ENCODE assay signal across 22 cellular contexts in genomic region chr13:113991676-113992179, GRCh38. TPM values are rescaled to one million over a fixed set of nuclear protein-coding genes. Genes with fewer than 3 reads are reported as not detected.
DNase-seq lines count a peak whose midpoint lies in the region; ATAC-seq, FAIRE-seq and TF ChIP-seq lines count a peak whose summit lies in the region.
"Had no signal": no experiment of that assay in that cellular context is flagged by ENCODE, and none has a peak within 500 bp of the region (broad histone marks: within the 10 kb centered on the region; RNA-seq: fewer than 3 reads in every experiment).

No MANE protein-coding gene starts in this region.

- H3K79me1 ChIP-seq in neuronal stem cell (ENCODE audit: low read depth, low read length) = peaks cover 3% of the 10 kb centered on the region

- H3K4me3 Mint-ChIP-seq in CD14-positive monocyte (no peak overlapping the region), astrocyte (ENCODE audit: unreplicated experiment) (no peak overlapping the region)
- H3K4me3 Mint-ChIP-seq: GM23338; T-helper 2 cell treated with Interferon-gamma antibody and Interleukin-4, amounts not matched to agents 5 μg/mL and 100 μg/mL, for 36 hours had no signal

- H3K4ac ChIP-seq in neuronal stem cell (ENCODE audit: low read length) = no peak overlapping the region

- H3K9me3 ChIP-seq in astrocyte (ENCODE audit: insufficient read depth, low read depth, low read length) (no peaks in the 10 kb centered on the region), neuronal stem cell (replicated peaks in 1 of 2; ENCODE audit: control insufficient read depth in 2 of 2, insufficient read depth in 1 of 2, low read depth in 1 of 2, low read length in 2 of 2) (peaks cover 0 to 9% of the 10 kb centered on the region in 2 donors), adrenal gland (replicated peaks in 1 of 3) (no peaks in the 10 kb centered on the region)
- H3K9me3 ChIP-seq: heart left ventricle, left lung, mucosa of descending colon, spleen had no signal

- peak overlapping the region in 2 of 7 donors; percentile 2 to 3 for H3K27ac Mint-ChIP-seq in CD14-positive monocyte
- H3K27ac Mint-ChIP-seq in astrocyte (ENCODE audit: unreplicated experiment) = no peak overlapping the region
- H3K27ac Mint-ChIP-seq: GM23338; T-helper 2 cell treated with Interferon-gamma antibody and Interleukin-4, amounts not matched to agents 5 μg/mL and 100 μg/mL, for 36 hours had no signal

- no peak overlapping the region for H2BK120ac ChIP-seq in neuronal stem cell (ENCODE audit: low read depth, low read length)

- H3K4me3 ChIP-seq in astrocyte (ENCODE audit: insufficient read depth, low read depth, low read length) (no peak overlapping the region), neuronal stem cell (ENCODE audit: low read length in 2 of 2) (peak overlapping the region in 1 of 2 donors; percentile 65), adrenal gland (no peak overlapping the region)
- H3K4me3 ChIP-seq: coronary artery, GM23338, left lung, mucosa of descending colon, SK-N-MC, spleen had no signal

- H3K36me3 Mint-ChIP-seq in CD14-positive monocyte = peaks cover 57 to 65% of the 10 kb centered on the region in 2 donors
- peaks cover 26% of the 10 kb centered on the region for H3K36me3 Mint-ChIP-seq in astrocyte (ENCODE audit: low read depth, unreplicated experiment)

- H3K4me2 ChIP-seq in astrocyte (ENCODE audit: low read length) (no peak overlapping the region), neuronal stem cell (ENCODE audit: insufficient read depth, low read length, poor library complexity, severe bottlenecking) (no peak overlapping the region)
- H3K4me2 ChIP-seq: GM23338 had no signal

- no peak for ATAC-seq in GM18870 (IDR thresholded peaks at IDR 0.05; ENCODE audit: unreplicated experiment)
- ATAC-seq: GM23338, mucosa of descending colon had no signal

- no peak for TF ChIP-seq POLR2A in GM12891 (IDR thresholded peaks at IDR 0.05; ENCODE audit: low read depth, low read length)
- no peak for TF ChIP-seq POLR2A in adrenal gland (IDR thresholded peaks at IDR 0.05)

- H3K36me3 ChIP-seq in astrocyte (ENCODE audit: insufficient read depth, low read length) (peaks cover 48% of the 10 kb centered on the region), neuronal stem cell (replicated peaks in 1 of 2; ENCODE audit: control insufficient read depth in 2 of 2, insufficient read depth in 2 of 2, low read length in 2 of 2) (peaks cover 19 to 56% of the 10 kb centered on the region in 2 donors), adrenal gland (replicated peaks in 1 of 2) (peaks cover 0 to 21% of the 10 kb centered on the region in 2 donors)

- intact Hi-C loops in CD14-positive monocyte (cut with micrococcal nuclease) (no loop called here), adrenal gland (cut with DNase I) (no loop called here)

- peaks cover 15% of the 10 kb centered on the region for H4K20me1 ChIP-seq in astrocyte (ENCODE audit: insufficient read depth, low read length)

- H2AFZ ChIP-seq in astrocyte (ENCODE audit: low read depth, low read length) (no peak overlapping the region), neuronal stem cell (ENCODE audit: low read length) (no peak overlapping the region)
- H2AFZ ChIP-seq: GM23338 had no signal

- no peak overlapping the region for H4K8ac ChIP-seq in neuronal stem cell (ENCODE audit: low read depth, low read length)

- no peaks in the 10 kb centered on the region for H3K27me3 ChIP-seq in astrocyte (ENCODE audit: insufficient read depth, low read length)
- H3K27me3 ChIP-seq in neuronal stem cell (ENCODE audit: control insufficient read depth in 3 of 3, insufficient read depth in 3 of 3, low read depth in 1 of 3, low read length in 3 of 3) = peaks cover 0 to 2% (median 0%) of the 10 kb centered on the region in 3 experiments
- no peaks in the 10 kb centered on the region for H3K27me3 ChIP-seq in adrenal gland
- H3K27me3 ChIP-seq: heart left ventricle, left lung, spleen had no signal

- TF ChIP-seq CTCF in CD14-positive monocyte (IDR thresholded peaks at IDR 0.05) (no peak), astrocyte (IDR thresholded peaks at IDR 0.05; ENCODE audit: insufficient read depth, low read depth, low read length) (no peak), adrenal gland (IDR thresholded peaks at IDR 0.05) (no peak)

- H3K18ac ChIP-seq in neuronal stem cell (ENCODE audit: low read length) = no peak overlapping the region

- H4K91ac ChIP-seq in neuronal stem cell (ENCODE audit: low read depth, low read length, poor library complexity) = no peak overlapping the region

- no peaks in the 10 kb centered on the region for H3K79me2 ChIP-seq in astrocyte (ENCODE audit: insufficient read depth, low read length)

- H2BK15ac ChIP-seq in neuronal stem cell (ENCODE audit: low read length) = no peak overlapping the region

- H3K9me3 Mint-ChIP-seq in CD14-positive monocyte (peaks cover 0 to 28% (median 0%) of the 10 kb centered on the region in 7 donors), astrocyte (ENCODE audit: unreplicated experiment) (peaks cover 4% of the 10 kb centered on the region)

- H2AK5ac ChIP-seq in neuronal stem cell (ENCODE audit: low read depth, low read length) = no peak overlapping the region

- H3K4me1 Mint-ChIP-seq in CD14-positive monocyte = no peaks in the 10 kb centered on the region
- peaks cover 1% of the 10 kb centered on the region for H3K4me1 Mint-ChIP-seq in astrocyte (ENCODE audit: low read depth, unreplicated experiment)
- H3K4me1 Mint-ChIP-seq: GM23338 had no signal

- H3K9ac ChIP-seq in astrocyte (ENCODE audit: low read length) (no peak overlapping the region), neuronal stem cell (ENCODE audit: low read depth, low read length, poor library complexity) (peak overlapping the region; percentile 33)

- H3K4me1 ChIP-seq in astrocyte (ENCODE audit: insufficient read depth, low read length) (no peaks in the 10 kb centered on the region), neuronal stem cell (ENCODE audit: control insufficient read depth in 2 of 2, insufficient read depth in 1 of 2, low read depth in 1 of 2, low read length in 2 of 2) (peaks cover 0 to 1% of the 10 kb centered on the region in 2 donors), adrenal gland (replicated peaks in 1 of 2) (no peaks in the 10 kb centered on the region)
- H3K4me1 ChIP-seq: left lung had no signal

- no peak overlapping the region for H2BK12ac ChIP-seq in neuronal stem cell (ENCODE audit: low read length)

- FAIRE-seq in GM12891 (lab: Jason Lieb, UNC) (peak; percentile 77), astrocyte (lab: Jason Lieb, UNC) (peak; percentile 32)

- peak overlapping the region; percentile 71 for H3K23ac ChIP-seq in neuronal stem cell (ENCODE audit: low read depth, low read length, poor library complexity)

- H3K27ac ChIP-seq in astrocyte (ENCODE audit: low read depth, low read length) (no peak overlapping the region), neuronal stem cell (replicated peaks; ENCODE audit: low read length) (no peak overlapping the region), adrenal gland (no peak overlapping the region)
- H3K27ac ChIP-seq: coronary artery, heart left ventricle, left lung, SK-N-MC, spleen, WERI-Rb-1 had no signal

- H2BK5ac ChIP-seq in neuronal stem cell (ENCODE audit: low read length) = no peak overlapping the region

- DNase-seq in CD14-positive monocyte (ENCODE audit: low spot score) (peak; percentile 0), GM12891 (ENCODE audit: insufficient read length, low spot score) (no peak), astrocyte (ENCODE audit: low read depth) (no peak), neuronal stem cell (ENCODE audit: low spot score) (no peak), NCI-H1092 (lab: John Stamatoyannopoulos, UW) (no peak), adrenal gland (no peak)
- DNase-seq: activated naive CD4-positive, alpha-beta T cell treated with anti-CD3 and anti-CD28 coated beads, Interleukin-2, amount 50 U/mL, for 16 hours; activated T-cell treated with anti-CD3 and anti-CD28 coated beads, Interleukin-2, amount 50 U/mL, for 1 hour; NCI-H1105 treated with DMSO at 0.1 percent for 48 hours; NCI-H2081 treated with DMSO at 0.1 percent for 48 hours; NCI-H446 treated with DMSO at 0.1 percent for 48 hours; stimulated activated CD4-positive, alpha-beta T cell treated with anti-CD3 and anti-CD28 coated beads, Interleukin-4, amount 100 ng/mL, for 4 hours; WERI-Rb-1 had no signal

- no peaks in the 10 kb centered on the region for H3K27me3 Mint-ChIP-seq in CD14-positive monocyte (ENCODE audit: low read depth in 3 of 3)
- no peaks in the 10 kb centered on the region for H3K27me3 Mint-ChIP-seq in astrocyte (ENCODE audit: low read depth, unreplicated experiment)

- no CpG with 5 or more reads among the region's 11 CpGs for WGBS in neuronal stem cell (ENCODE audit: extremely low coverage in 2 of 2, insufficient read length in 2 of 2, insufficient replicate concordance in 1 of 2), 2 donors
- 85 to 88% (median 87%) methylated on average over 11 of the region's 11 CpGs for WGBS in adrenal gland, 4 donors

- H3K14ac ChIP-seq in neuronal stem cell (ENCODE audit: low read length) = no peak overlapping the region

TF ChIP-seq in GM12891, 5 proteins besides CTCF, POLR2A, EP300 and RAD21:
- no peak for TF ChIP-seq TAF1 (IDR thresholded peaks at IDR 0.05; ENCODE audit: low read depth, low read length)
- TF ChIP-seq POLR2AphosphoS5 (IDR thresholded peaks at IDR 0.05; ENCODE audit: low read depth, low read length) = no peak
- TF ChIP-seq POU2F2 (IDR thresholded peaks at IDR 0.05; ENCODE audit: low read depth, low read length) = no peak
- no peak for TF ChIP-seq PAX5 (IDR thresholded peaks at IDR 0.05; ENCODE audit: insufficient read depth, low read length, severe bottlenecking)
- no peak for TF ChIP-seq SPI1 (IDR thresholded peaks at IDR 0.05; ENCODE audit: low read depth, low read length)
TF ChIP-seq in GM12891: peak in this region for 0.

RNA-seq across cellular contexts. Expression of gene C13orf46, which starts 17.9 kb away (rescaled TPM):
- under 1 TPM in 1 of 2 donors, not detected in 1; 0.05 TPM for polyA plus RNA-seq in CD14-positive monocyte
- polyA plus RNA-seq in GM12891 (2012; ENCODE audit: low read depth, missing spikeins) = 0.15 TPM
- 3.0 and 5.0 TPM in 2 replicates for total RNA-seq in astrocyte
- 0.03 TPM for polyA plus RNA-seq in neuronal stem cell (2013, experiment 1 of 2)
- polyA plus RNA-seq in neuronal stem cell (2013, experiment 2 of 2) = 0.04 TPM
- total RNA-seq in adrenal gland = under 1 TPM in 5 of 8 donors, not detected in 3; 0.09 to 0.57 (median 0.21) TPM
- polyA plus RNA-seq in adrenal gland = under 1 TPM; 0.15 to 0.88 (median 0.17) TPM
